8 cellular contexts compared by ENCODE assay signal in the genomic region with DNA sequence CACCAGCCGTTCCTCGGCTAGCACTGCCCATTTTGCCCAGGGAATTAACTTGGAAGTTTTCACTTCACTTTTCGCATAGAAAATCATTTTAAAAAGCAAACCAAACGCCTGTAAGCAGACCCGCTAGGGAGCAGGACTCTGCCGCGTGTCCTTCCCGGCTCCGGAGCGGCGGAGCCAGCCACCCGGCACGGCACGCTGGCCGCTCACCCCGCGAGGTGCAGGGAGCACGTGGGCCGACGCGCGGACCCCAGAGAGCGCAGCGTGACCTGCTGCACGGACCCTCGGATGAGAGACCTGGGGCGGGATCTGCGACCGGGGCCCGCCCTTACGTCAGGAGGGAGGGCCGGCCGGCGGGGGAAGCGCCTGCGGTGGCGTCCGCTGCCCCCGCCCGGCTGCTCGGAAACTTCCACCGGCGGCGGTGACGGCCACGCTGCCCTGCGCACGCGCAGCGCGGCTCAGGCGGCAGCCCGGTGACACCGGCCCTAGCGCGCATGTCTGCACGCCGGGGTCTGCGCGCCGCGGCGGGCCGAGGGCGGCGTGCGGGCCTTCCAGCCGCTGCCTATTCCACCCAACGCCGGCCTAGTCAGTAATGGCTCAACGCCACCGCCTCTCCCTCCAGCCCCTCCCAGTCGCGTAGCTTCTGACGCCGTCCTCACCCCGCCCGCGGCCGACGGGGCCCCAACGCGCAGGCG. TPM values are rescaled to one million over a fixed set of nuclear protein-coding genes. Genes with fewer than 3 reads are reported as not detected.
DNase-seq lines count a peak whose midpoint lies in the region; ATAC-seq, FAIRE-seq and TF ChIP-seq lines count a peak whose summit lies in the region.

No MANE protein-coding gene starts in this region.

- H4K20me1 ChIP-seq in fibroblast of lung (ENCODE audit: control insufficient read depth, extremely low read depth, insufficient read depth, low read length), result peaks cover 6% of the 10 kb centered on the region

- no peak for FAIRE-seq in RCC 7860 (lab: Jason Lieb, UNC)

- H3K79me2 ChIP-seq in fibroblast of lung (ENCODE audit: control insufficient read depth, insufficient read depth, low read length), result peaks cover 37% of the 10 kb centered on the region

- H3K4me1 ChIP-seq in fibroblast of lung (ENCODE audit: control insufficient read depth, extremely low read depth, insufficient read depth, low read length), result peaks cover 7% of the 10 kb centered on the region

- DNase-seq in DMS79 treated with DMSO at 0.1 percent for 48 hours (lab: John Stamatoyannopoulos, UW) (peak; percentile 87), KG1 (lab: John Stamatoyannopoulos, UW) (peak; percentile 97), RCC 7860 (ENCODE audit: low spot score) (peak; percentile 96), fibroblast of lung (ENCODE audit: low read depth in 2 of 2) (peak; percentile 93 to 97), natural killer cell (peak; percentile 97)
- peak; percentile 94 to 97 for DNase-seq in activated T-helper 1 cell treated with anti-CD3 and anti-CD28 coated beads, Interleukin-2, amount 50 U/mL, for 16 hours (ENCODE audit: low read depth in 1 of 2, low spot score in 1 of 2)
- peak; percentile 98 for DNase-seq in stimulated activated naive CD8-positive, alpha-beta T cell treated with anti-CD3 and anti-CD28 coated beads, Interleukin-15, Interleukin-2, amounts not matched to agents 100 U/mL and 50 U/mL, for 24 hours

- H3K36me3 Mint-ChIP-seq in natural killer cell, result no peaks in the 10 kb centered on the region

- H3K4me1 Mint-ChIP-seq in natural killer cell, result peaks cover 36 to 45% of the 10 kb centered on the region in 2 donors

- H3K27ac Mint-ChIP-seq in natural killer cell, result peak overlapping the region; percentile 88 to 89

- peak overlapping the region; percentile 95 for H3K4me2 ChIP-seq in fibroblast of lung (ENCODE audit: extremely low read depth, insufficient read depth, low read length)

- H3K4me3 ChIP-seq in fibroblast of lung (replicated peaks in 1 of 4; ENCODE audit: control extremely low read depth in 1 of 4, insufficient read depth in 1 of 4, low read depth in 3 of 4, low read length in 4 of 4), result peak overlapping the region; percentile 65 to 91 (median 74)

- ATAC-seq in GM21786 (IDR thresholded peaks at IDR 0.05; ENCODE audit: unreplicated experiment) (peak; percentile 57), natural killer cell (peak; percentile 75 to 89 (median 75))
- peak; percentile 85 for ATAC-seq in stimulated activated naive CD8-positive, alpha-beta T cell treated with anti-CD3 and anti-CD28 coated beads, Interleukin-15, Interleukin-2, amounts not matched to agents 100 U/mL and 50 U/mL, for 24 hours

- no peaks in the 10 kb centered on the region for H3K27me3 ChIP-seq in fibroblast of lung (ENCODE audit: control insufficient read depth, insufficient read depth, low read length)

- peak overlapping the region; percentile 92 for H3K9ac ChIP-seq in fibroblast of lung (ENCODE audit: insufficient read depth, low read length)

- H3K9me3 ChIP-seq in fibroblast of lung (ENCODE audit: control insufficient read depth, insufficient read depth, low read depth, low read length), result no peaks in the 10 kb centered on the region

- H3K4me3 Mint-ChIP-seq in natural killer cell, result peak overlapping the region; percentile 91

- peak overlapping the region; percentile 95 for H3K27ac ChIP-seq in fibroblast of lung (ENCODE audit: insufficient read depth, low read length)

- peaks cover 7 to 8% of the 10 kb centered on the region in 2 donors for H3K27me3 Mint-ChIP-seq in natural killer cell (ENCODE audit: low read depth in 2 of 2)

- no peaks in the 10 kb centered on the region for H3K9me3 Mint-ChIP-seq in natural killer cell

- intact Hi-C loops in natural killer cell (cut with micrococcal nuclease), result loop anchor here (1.0 to 5.0 kb wide), 2 partner anchors 79 to 1220 kb away; a partner anchor contains a TSS

- H3K36me3 ChIP-seq in fibroblast of lung (ENCODE audit: control insufficient read depth, insufficient read depth, low read length), result no peaks in the 10 kb centered on the region

- H2AFZ ChIP-seq in fibroblast of lung (ENCODE audit: low read length), result peak overlapping the region; percentile 90

- TF ChIP-seq CTCF in fibroblast of lung (conservative IDR thresholded peaks at IDR 0.05 in 1 of 2, IDR thresholded peaks at IDR 0.05 in 1 of 2; ENCODE audit: low read depth in 1 of 2, low read length in 2 of 2), result no peak
- no peak for TF ChIP-seq CTCF in natural killer cell (IDR thresholded peaks at IDR 0.05)

RNA-seq across cellular contexts. Expression of a gene that starts 0.5 kb away (rescaled TPM):
- total RNA-seq in fibroblast of lung (9.5 and 10.4 TPM in 2 replicates), natural killer cell (10 to 100 TPM; 36.0 to 65.6 (median 44.9) TPM)
- 3.1 and 4.1 TPM in 2 replicates for polyA plus RNA-seq in fibroblast of lung
- 9.9 and 11.6 TPM in 2 replicates for polyA plus RNA-seq in fibroblast of lung (2012)
- polyA minus RNA-seq in fibroblast of lung (ENCODE audit: low replicate concordance), result 7.0 and 17.2 TPM in 2 replicates

Comparison
In these comparisons a context has a peak if more than half of its experiments do, and no peak if none do; other contexts are left out.
1. Peak in every context shown above with its lines: DNase-seq, ATAC-seq, H3K4me3 ChIP-seq and H3K27ac ChIP-seq.